Comparison of ENCODE assay signal across 22 cellular contexts in the genomic region with DNA sequence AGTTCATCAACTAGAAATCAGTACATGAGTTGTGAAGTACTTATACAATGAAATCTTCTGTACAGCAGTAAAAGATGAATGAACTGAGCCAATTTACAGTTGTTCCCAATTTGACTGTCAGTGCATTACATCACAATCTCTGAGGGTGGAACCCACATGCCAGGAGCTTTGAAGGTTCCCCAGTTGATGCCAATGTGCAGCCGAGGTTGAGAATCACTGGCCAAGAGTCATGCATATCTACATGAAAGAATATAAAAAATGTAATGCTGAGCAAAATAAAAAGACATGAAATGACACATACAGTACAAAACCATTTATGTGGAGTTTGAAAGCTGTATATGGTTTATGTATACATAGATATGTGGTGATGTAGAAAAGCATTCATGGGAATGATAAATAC.
"Had no signal": no experiment of that assay in that cellular context is flagged by ENCODE, and none has a peak within 500 bp of the region (broad histone marks: within the 10 kb centered on the region; RNA-seq: fewer than 3 reads in every experiment).

No MANE protein-coding gene starts in this region.

- H3K27ac Mint-ChIP-seq: dendritic cell treated with granulocyte-macrophage colony-stimulating factor and Interleukin-4, amounts not matched to agents 40 ng/mL and 50 ng/mL, for 4 days; effector memory CD8-positive, alpha-beta T cell; endodermal cell had no signal

- ATAC-seq: effector memory CD8-positive, alpha-beta T cell; esophagus mucosa; foreskin keratinocyte; gastrocnemius medialis; gastroesophageal sphincter; heart left ventricle; heart right ventricle had no signal

- H3K27me3 Mint-ChIP-seq: dendritic cell treated with granulocyte-macrophage colony-stimulating factor and Interleukin-4, amounts not matched to agents 40 ng/mL and 50 ng/mL, for 4 days had no signal

- H3K9me3 Mint-ChIP-seq: dendritic cell treated with granulocyte-macrophage colony-stimulating factor and Interleukin-4, amounts not matched to agents 40 ng/mL and 50 ng/mL, for 4 days; effector memory CD8-positive, alpha-beta T cell; endodermal cell had no signal

- DNase-seq: colonic mucosa; cortex of kidney; dermis blood vessel endothelial cell; dorsolateral prefrontal cortex; effector CD4-positive, alpha-beta T cell; effector CD8-positive, alpha-beta T cell; effector memory CD4-positive, alpha-beta T cell; effector memory CD8-positive, alpha-beta T cell; endodermal cell; erythroblast; esophagus squamous epithelium; foreskin fibroblast; foreskin keratinocyte; foreskin melanocyte; gastrocnemius medialis; glutamatergic neuron; head of caudate nucleus; heart left ventricle; heart right ventricle had no signal

- H3K4me3 Mint-ChIP-seq: dendritic cell treated with granulocyte-macrophage colony-stimulating factor and Interleukin-4, amounts not matched to agents 40 ng/mL and 50 ng/mL, for 4 days; effector memory CD8-positive, alpha-beta T cell; endodermal cell had no signal
